ENCODE assay signal across 1 cellular context in the genomic region with DNA sequence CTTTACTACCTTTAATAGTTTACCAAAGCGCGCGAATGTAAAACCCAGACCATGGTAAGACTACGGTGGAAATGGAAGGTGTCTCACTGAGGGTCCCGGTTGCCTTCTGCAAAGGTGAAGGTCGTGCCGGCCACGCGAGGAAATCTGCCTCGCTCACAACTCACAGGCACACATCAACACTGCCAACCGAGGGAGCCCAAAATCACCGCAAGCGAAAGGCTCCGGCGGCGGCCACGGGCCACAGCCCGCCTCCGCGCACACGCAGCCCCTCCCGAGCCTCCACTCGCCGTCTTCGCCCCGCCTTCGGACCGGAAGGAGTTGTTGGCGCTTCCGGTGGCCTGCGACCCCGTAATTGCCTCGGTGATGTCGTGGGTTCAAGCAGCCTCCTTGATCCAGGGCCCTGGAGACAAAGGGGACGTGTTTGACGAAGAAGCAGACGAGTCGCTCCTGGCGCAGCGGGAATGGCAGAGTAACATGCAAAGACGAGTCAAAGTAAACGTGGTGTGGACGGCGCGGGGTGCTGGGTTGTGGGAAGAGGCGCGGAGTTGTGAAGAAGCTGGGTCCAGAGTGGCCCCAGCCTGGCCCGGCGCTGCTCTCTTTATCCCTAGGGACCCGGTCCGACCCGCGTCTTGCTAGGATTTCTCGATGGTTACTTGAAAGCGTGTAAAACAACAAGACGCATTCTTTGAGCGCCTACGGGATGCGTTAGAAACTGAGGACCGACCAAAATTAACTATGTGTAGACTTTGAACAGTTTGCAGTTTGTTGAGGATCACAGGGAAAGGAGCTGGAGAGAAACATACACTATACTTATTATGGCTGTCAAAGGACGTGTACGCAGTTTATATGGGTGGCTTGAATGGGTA.
TF ChIP-seq lines count a peak whose summit lies in the region.

A gene with protein sequence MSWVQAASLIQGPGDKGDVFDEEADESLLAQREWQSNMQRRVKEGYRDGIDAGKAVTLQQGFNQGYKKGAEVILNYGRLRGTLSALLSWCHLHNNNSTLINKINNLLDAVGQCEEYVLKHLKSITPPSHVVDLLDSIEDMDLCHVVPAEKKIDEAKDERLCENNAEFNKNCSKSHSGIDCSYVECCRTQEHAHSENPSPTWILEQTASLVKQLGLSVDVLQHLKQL (plus strand): TSS at position 349 of the 866 bp plus-strand sequence. CDS start 15 bp downstream, at position 364.

TF ChIP-seq in HepG2, 621 proteins besides CTCF, POLR2A, EP300 and RAD21 (continued from another document and continues in another):
- TF ChIP-seq, protein P1, sequence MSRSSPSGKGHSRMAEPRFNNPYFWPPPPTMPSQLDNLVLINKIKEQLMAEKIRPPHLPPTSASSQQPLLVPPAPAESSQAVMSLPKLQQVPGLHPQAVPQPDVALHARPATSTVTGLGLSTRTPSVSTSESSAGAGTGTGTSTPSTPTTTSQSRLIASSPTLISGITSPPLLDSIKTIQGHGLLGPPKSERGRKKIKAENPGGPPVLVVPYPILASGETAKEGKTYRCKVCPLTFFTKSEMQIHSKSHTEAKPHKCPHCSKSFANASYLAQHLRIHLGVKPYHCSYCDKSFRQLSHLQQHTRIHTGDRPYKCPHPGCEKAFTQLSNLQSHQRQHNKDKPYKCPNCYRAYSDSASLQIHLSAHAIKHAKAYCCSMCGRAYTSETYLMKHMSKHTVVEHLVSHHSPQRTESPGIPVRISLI (CRISPR knock-in tag; IDR thresholded peaks at IDR 0.05; ENCODE audit: borderline replicate concordance) = 0 out of 2 replicates have a peak, but pooled peaks have one; percentile 32
- no peak for TF ChIP-seq SP1 (IDR thresholded peaks at IDR 0.05)
- peak; percentile 64 for TF ChIP-seq SP1 (CRISPR knock-in tag; IDR thresholded peaks at IDR 0.05)
- no peak for TF ChIP-seq NCOR1 (IDR thresholded peaks at IDR 0.05; ENCODE audit: borderline replicate concordance, low read length)
- TF ChIP-seq TBX2 (CRISPR knock-in tag; IDR thresholded peaks at IDR 0.05; ENCODE audit: borderline replicate concordance) = peak; percentile 76
- TF ChIP-seq FOSL2 (CRISPR knock-in tag; IDR thresholded peaks at IDR 0.05) = peak; percentile 34; the same call in 1 of the 2 replicates
- TF ChIP-seq, protein P2, sequence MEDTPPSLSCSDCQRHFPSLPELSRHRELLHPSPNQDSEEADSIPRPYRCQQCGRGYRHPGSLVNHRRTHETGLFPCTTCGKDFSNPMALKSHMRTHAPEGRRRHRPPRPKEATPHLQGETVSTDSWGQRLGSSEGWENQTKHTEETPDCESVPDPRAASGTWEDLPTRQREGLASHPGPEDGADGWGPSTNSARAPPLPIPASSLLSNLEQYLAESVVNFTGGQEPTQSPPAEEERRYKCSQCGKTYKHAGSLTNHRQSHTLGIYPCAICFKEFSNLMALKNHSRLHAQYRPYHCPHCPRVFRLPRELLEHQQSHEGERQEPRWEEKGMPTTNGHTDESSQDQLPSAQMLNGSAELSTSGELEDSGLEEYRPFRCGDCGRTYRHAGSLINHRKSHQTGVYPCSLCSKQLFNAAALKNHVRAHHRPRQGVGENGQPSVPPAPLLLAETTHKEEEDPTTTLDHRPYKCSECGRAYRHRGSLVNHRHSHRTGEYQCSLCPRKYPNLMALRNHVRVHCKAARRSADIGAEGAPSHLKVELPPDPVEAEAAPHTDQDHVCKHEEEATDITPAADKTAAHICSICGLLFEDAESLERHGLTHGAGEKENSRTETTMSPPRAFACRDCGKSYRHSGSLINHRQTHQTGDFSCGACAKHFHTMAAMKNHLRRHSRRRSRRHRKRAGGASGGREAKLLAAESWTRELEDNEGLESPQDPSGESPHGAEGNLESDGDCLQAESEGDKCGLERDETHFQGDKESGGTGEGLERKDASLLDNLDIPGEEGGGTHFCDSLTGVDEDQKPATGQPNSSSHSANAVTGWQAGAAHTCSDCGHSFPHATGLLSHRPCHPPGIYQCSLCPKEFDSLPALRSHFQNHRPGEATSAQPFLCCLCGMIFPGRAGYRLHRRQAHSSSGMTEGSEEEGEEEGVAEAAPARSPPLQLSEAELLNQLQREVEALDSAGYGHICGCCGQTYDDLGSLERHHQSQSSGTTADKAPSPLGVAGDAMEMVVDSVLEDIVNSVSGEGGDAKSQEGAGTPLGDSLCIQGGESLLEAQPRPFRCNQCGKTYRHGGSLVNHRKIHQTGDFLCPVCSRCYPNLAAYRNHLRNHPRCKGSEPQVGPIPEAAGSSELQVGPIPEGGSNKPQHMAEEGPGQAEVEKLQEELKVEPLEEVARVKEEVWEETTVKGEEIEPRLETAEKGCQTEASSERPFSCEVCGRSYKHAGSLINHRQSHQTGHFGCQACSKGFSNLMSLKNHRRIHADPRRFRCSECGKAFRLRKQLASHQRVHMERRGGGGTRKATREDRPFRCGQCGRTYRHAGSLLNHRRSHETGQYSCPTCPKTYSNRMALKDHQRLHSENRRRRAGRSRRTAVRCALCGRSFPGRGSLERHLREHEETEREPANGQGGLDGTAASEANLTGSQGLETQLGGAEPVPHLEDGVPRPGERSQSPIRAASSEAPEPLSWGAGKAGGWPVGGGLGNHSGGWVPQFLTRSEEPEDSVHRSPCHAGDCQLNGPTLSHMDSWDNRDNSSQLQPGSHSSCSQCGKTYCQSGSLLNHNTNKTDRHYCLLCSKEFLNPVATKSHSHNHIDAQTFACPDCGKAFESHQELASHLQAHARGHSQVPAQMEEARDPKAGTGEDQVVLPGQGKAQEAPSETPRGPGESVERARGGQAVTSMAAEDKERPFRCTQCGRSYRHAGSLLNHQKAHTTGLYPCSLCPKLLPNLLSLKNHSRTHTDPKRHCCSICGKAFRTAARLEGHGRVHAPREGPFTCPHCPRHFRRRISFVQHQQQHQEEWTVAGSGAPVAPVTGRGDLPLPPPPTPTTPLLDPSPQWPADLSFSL (CRISPR knock-in tag; IDR thresholded peaks at IDR 0.05) = no peak
- TF ChIP-seq, protein P3, sequence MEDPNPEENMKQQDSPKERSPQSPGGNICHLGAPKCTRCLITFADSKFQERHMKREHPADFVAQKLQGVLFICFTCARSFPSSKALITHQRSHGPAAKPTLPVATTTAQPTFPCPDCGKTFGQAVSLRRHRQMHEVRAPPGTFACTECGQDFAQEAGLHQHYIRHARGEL (CRISPR knock-in tag; IDR thresholded peaks at IDR 0.05) = peak; percentile 82; the same call in 1 of the 2 replicates
- TF ChIP-seq, protein P4, sequence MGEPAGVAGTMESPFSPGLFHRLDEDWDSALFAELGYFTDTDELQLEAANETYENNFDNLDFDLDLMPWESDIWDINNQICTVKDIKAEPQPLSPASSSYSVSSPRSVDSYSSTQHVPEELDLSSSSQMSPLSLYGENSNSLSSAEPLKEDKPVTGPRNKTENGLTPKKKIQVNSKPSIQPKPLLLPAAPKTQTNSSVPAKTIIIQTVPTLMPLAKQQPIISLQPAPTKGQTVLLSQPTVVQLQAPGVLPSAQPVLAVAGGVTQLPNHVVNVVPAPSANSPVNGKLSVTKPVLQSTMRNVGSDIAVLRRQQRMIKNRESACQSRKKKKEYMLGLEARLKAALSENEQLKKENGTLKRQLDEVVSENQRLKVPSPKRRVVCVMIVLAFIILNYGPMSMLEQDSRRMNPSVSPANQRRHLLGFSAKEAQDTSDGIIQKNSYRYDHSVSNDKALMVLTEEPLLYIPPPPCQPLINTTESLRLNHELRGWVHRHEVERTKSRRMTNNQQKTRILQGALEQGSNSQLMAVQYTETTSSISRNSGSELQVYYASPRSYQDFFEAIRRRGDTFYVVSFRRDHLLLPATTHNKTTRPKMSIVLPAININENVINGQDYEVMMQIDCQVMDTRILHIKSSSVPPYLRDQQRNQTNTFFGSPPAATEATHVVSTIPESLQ (CRISPR knock-in tag; conservative IDR thresholded peaks at IDR 0.05) = 0 out of 2 replicates have a peak, but pooled peaks have one; percentile 30
- peak; percentile 50; the same call in 1 of the 2 replicates for TF ChIP-seq RARA (CRISPR knock-in tag; IDR thresholded peaks at IDR 0.05)
- TF ChIP-seq SSRP1 (CRISPR knock-in tag; IDR thresholded peaks at IDR 0.05) = no peak
- TF ChIP-seq FOXC1 (CRISPR knock-in tag; IDR thresholded peaks at IDR 0.05; ENCODE audit: borderline replicate concordance) = peak; percentile 75
- TF ChIP-seq, protein P5, sequence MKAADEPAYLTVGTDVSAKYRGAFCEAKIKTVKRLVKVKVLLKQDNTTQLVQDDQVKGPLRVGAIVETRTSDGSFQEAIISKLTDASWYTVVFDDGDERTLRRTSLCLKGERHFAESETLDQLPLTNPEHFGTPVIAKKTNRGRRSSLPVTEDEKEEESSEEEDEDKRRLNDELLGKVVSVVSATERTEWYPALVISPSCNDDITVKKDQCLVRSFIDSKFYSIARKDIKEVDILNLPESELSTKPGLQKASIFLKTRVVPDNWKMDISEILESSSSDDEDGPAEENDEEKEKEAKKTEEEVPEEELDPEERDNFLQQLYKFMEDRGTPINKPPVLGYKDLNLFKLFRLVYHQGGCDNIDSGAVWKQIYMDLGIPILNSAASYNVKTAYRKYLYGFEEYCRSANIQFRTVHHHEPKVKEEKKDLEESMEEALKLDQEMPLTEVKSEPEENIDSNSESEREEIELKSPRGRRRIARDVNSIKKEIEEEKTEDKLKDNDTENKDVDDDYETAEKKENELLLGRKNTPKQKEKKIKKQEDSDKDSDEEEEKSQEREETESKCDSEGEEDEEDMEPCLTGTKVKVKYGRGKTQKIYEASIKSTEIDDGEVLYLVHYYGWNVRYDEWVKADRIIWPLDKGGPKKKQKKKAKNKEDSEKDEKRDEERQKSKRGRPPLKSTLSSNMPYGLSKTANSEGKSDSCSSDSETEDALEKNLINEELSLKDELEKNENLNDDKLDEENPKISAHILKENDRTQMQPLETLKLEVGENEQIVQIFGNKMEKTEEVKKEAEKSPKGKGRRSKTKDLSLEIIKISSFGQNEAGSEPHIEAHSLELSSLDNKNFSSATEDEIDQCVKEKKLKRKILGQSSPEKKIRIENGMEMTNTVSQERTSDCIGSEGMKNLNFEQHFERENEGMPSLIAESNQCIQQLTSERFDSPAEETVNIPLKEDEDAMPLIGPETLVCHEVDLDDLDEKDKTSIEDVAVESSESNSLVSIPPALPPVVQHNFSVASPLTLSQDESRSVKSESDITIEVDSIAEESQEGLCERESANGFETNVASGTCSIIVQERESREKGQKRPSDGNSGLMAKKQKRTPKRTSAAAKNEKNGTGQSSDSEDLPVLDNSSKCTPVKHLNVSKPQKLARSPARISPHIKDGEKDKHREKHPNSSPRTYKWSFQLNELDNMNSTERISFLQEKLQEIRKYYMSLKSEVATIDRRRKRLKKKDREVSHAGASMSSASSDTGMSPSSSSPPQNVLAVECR (CRISPR knock-in tag; IDR thresholded peaks at IDR 0.05; ENCODE audit: borderline replicate concordance) = peak; percentile 93
- no peak for TF ChIP-seq NONO (IDR thresholded peaks at IDR 0.05)
- peak; percentile 91 for TF ChIP-seq NONO (CRISPR knock-in tag; conservative IDR thresholded peaks at IDR 0.05)
- TF ChIP-seq RAD51 (IDR thresholded peaks at IDR 0.05; ENCODE audit: borderline replicate concordance) = no peak
- no peak for TF ChIP-seq ZFP62 (CRISPR knock-in tag; IDR thresholded peaks at IDR 0.05)
- 0 out of 2 replicates have a peak, but pooled peaks have one; percentile 19 for TF ChIP-seq ZC3H13 (CRISPR knock-in tag; IDR thresholded peaks at IDR 0.05)
- no peak; the same call in 1 of the 2 replicates for TF ChIP-seq KAT7 (CRISPR knock-in tag; IDR thresholded peaks at IDR 0.05; ENCODE audit: borderline replicate concordance)
- peak; percentile 87; the same call in 1 of the 2 replicates for TF ChIP-seq ZNF44 (CRISPR knock-in tag; IDR thresholded peaks at IDR 0.05)
- TF ChIP-seq ZNF253 (CRISPR knock-in tag; IDR thresholded peaks at IDR 0.05; ENCODE audit: borderline replicate concordance) = peak; percentile 83; the same call in 1 of the 2 replicates
- TF ChIP-seq ZNF557 (CRISPR knock-in tag; IDR thresholded peaks at IDR 0.05) = no peak
- TF ChIP-seq, protein P6, sequence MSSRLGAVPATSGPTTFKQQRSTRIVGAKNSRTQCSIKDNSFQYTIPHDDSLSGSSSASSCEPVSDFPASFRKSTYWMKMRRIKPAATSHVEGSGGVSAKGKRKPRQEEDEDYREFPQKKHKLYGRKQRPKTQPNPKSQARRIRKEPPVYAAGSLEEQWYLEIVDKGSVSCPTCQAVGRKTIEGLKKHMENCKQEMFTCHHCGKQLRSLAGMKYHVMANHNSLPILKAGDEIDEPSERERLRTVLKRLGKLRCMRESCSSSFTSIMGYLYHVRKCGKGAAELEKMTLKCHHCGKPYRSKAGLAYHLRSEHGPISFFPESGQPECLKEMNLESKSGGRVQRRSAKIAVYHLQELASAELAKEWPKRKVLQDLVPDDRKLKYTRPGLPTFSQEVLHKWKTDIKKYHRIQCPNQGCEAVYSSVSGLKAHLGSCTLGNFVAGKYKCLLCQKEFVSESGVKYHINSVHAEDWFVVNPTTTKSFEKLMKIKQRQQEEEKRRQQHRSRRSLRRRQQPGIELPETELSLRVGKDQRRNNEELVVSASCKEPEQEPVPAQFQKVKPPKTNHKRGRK (CRISPR knock-in tag; IDR thresholded peaks at IDR 0.05) = peak; percentile 81; the same call in 1 of the 2 replicates
- TF ChIP-seq, protein P7, sequence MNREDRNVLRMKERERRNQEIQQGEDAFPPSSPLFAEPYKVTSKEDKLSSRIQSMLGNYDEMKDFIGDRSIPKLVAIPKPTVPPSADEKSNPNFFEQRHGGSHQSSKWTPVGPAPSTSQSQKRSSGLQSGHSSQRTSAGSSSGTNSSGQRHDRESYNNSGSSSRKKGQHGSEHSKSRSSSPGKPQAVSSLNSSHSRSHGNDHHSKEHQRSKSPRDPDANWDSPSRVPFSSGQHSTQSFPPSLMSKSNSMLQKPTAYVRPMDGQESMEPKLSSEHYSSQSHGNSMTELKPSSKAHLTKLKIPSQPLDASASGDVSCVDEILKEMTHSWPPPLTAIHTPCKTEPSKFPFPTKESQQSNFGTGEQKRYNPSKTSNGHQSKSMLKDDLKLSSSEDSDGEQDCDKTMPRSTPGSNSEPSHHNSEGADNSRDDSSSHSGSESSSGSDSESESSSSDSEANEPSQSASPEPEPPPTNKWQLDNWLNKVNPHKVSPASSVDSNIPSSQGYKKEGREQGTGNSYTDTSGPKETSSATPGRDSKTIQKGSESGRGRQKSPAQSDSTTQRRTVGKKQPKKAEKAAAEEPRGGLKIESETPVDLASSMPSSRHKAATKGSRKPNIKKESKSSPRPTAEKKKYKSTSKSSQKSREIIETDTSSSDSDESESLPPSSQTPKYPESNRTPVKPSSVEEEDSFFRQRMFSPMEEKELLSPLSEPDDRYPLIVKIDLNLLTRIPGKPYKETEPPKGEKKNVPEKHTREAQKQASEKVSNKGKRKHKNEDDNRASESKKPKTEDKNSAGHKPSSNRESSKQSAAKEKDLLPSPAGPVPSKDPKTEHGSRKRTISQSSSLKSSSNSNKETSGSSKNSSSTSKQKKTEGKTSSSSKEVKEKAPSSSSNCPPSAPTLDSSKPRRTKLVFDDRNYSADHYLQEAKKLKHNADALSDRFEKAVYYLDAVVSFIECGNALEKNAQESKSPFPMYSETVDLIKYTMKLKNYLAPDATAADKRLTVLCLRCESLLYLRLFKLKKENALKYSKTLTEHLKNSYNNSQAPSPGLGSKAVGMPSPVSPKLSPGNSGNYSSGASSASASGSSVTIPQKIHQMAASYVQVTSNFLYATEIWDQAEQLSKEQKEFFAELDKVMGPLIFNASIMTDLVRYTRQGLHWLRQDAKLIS (CRISPR knock-in tag; IDR thresholded peaks at IDR 0.05) = no peak
- no peak for TF ChIP-seq ZNF367 (CRISPR knock-in tag; IDR thresholded peaks at IDR 0.05; ENCODE audit: borderline replicate concordance)
- TF ChIP-seq MED13 (CRISPR knock-in tag; IDR thresholded peaks at IDR 0.05) = peak; percentile 42; the same call in 1 of the 2 replicates
- TF ChIP-seq NR2F6 (IDR thresholded peaks at IDR 0.05) = peak; percentile 77
- TF ChIP-seq NR2F6 (CRISPR knock-in tag; IDR thresholded peaks at IDR 0.05) = peak; percentile 86
- peak; percentile 80; the same call in 1 of the 2 replicates for TF ChIP-seq ZNF619 (CRISPR knock-in tag; IDR thresholded peaks at IDR 0.05)
- TF ChIP-seq CCDC6 (CRISPR knock-in tag; IDR thresholded peaks at IDR 0.05) = peak; percentile 66; the same call in 1 of the 2 replicates
- no peak for TF ChIP-seq ZNF660 (CRISPR knock-in tag; IDR thresholded peaks at IDR 0.05; ENCODE audit: borderline replicate concordance, low read depth)
- 0 out of 2 replicates have a peak, but pooled peaks have one; percentile 60 for TF ChIP-seq NKX3-1 (CRISPR knock-in tag; IDR thresholded peaks at IDR 0.05)
- TF ChIP-seq MEIS2 (CRISPR knock-in tag; IDR thresholded peaks at IDR 0.05) = peak; percentile 61; the same call in 1 of the 2 replicates
